ENCODE assay signal across 8 cellular contexts in genomic region chr1:160739098-160739511, GRCh38. TPM values are rescaled to one million over a fixed set of nuclear protein-coding genes. Genes with fewer than 3 reads are reported as not detected.
A peak's percentile ranks its signal among the peaks of the same experiment; 100 is the strongest.
DNase-seq lines count a peak whose midpoint lies in the region; ATAC-seq lines count a peak whose summit lies in the region.

A gene with protein sequence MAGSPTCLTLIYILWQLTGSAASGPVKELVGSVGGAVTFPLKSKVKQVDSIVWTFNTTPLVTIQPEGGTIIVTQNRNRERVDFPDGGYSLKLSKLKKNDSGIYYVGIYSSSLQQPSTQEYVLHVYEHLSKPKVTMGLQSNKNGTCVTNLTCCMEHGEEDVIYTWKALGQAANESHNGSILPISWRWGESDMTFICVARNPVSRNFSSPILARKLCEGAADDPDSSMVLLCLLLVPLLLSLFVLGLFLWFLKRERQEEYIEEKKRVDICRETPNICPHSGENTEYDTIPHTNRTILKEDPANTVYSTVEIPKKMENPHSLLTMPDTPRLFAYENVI (plus strand): TSS chr1:160739247. CDS start chr1:160739302, 55 bp downstream.

- H3K4me1 ChIP-seq in mononuclear cell (ENCODE audit: insufficient read depth, low read length) = peaks cover 58% of the 10 kb centered on the region

- H3K4me1 Mint-ChIP-seq in activated T-cell treated with anti-CD3 and anti-CD28 coated beads, Interleukin-2, amount 50 U/mL, for 4 hours (ENCODE audit: low read depth) = peaks cover 66% of the 10 kb centered on the region

- H3K9me3 Mint-ChIP-seq in activated T-cell treated with anti-CD3 and anti-CD28 coated beads, Interleukin-2, amount 50 U/mL, for 4 hours = peaks cover 12% of the 10 kb centered on the region

- peaks cover 9% of the 10 kb centered on the region for H3K9me3 ChIP-seq in mononuclear cell (ENCODE audit: low read depth, low read length)

- peak within 1 kb of the TSS; percentile 87 for H3K4me3 Mint-ChIP-seq in activated T-cell treated with anti-CD3 and anti-CD28 coated beads, Interleukin-2, amount 50 U/mL, for 4 hours

- in situ Hi-C loops in G401 (cut with HindIII; ENCODE audit: low sequenced_read_pairs) = no loop called here

- peak within 1 kb of the TSS; percentile 44 for H3K4me3 ChIP-seq in mononuclear cell (ENCODE audit: low read length)

- H3K27me3 Mint-ChIP-seq in activated T-cell treated with anti-CD3 and anti-CD28 coated beads, Interleukin-2, amount 50 U/mL, for 4 hours (ENCODE audit: low read depth) = no peaks in the 10 kb centered on the region

- H3K27me3 ChIP-seq in mononuclear cell (ENCODE audit: insufficient read depth, low read length) = no peaks in the 10 kb centered on the region

- DNase-seq in activated T-cell treated with anti-CD3 and anti-CD28 coated beads, Interleukin-2, amount 50 U/mL, for 4 hours = peak; percentile 31
- DNase-seq in activated T-cell treated with anti-CD3 and anti-CD28 coated beads, Interleukin-2, amount 50 U/mL, for 48 hours = no peak
- peak; percentile 86 for DNase-seq in SIG-M5 (lab: John Stamatoyannopoulos, UW)
- DNase-seq in NCI-H2171 treated with DMSO at 0.1 percent for 48 hours (lab: John Stamatoyannopoulos, UW) = no peak
- DNase-seq in NCI-H1105 treated with DMSO at 0.1 percent for 48 hours (lab: John Stamatoyannopoulos, UW) = no peak
- DNase-seq in G401 (ENCODE audit: low spot score) = no peak

- peaks cover 15% of the 10 kb centered on the region for H3K36me3 Mint-ChIP-seq in activated T-cell treated with anti-CD3 and anti-CD28 coated beads, Interleukin-2, amount 50 U/mL, for 4 hours (ENCODE audit: insufficient read depth)

- ATAC-seq in activated T-cell treated with anti-CD3 and anti-CD28 coated beads, Interleukin-2, amount 50 U/mL, for 4 hours = peak; percentile 73 to 86
- peak; percentile 75 for ATAC-seq in HG02885 (IDR thresholded peaks at IDR 0.05; ENCODE audit: poor library complexity, unreplicated experiment)

RNA-seq across cellular contexts. Expression of the gene that starts here (rescaled TPM):
- total RNA-seq in activated T-cell treated with anti-CD3 and anti-CD28 coated beads, Interleukin-2, amount 50 U/mL, for 4 hours = 10 to 100 TPM; 44.1 to 80.5 (median 71.7) TPM
- total RNA-seq in mononuclear cell = 12.9 TPM
- total RNA-seq in G401 (2014; rRNA removed; shearing (Covaris generic)) = not detected in 2 replicates

Comparison
In these comparisons a context has a peak if more than half of its experiments do, and no peak if none do; other contexts are left out.
1. RNA of the gene that starts here (total RNA-seq): 44.1 to 80.5 TPM in activated T-cell treated with anti-CD3 and anti-CD28 coated beads, Interleukin-2, amount 50 U/mL, for 4 hours and 12.9 TPM in mononuclear cell (single experiment); not detected in G401; every median in the first group is over 10 times any median in the second.
2. DNase-seq: peak in activated T-cell treated with anti-CD3 and anti-CD28 coated beads, Interleukin-2, amount 50 U/mL, for 4 hours (single experiment) and SIG-M5 (single experiment); none in activated T-cell treated with anti-CD3 and anti-CD28 coated beads, Interleukin-2, amount 50 U/mL, for 48 hours (0 of 2), NCI-H2171 treated with DMSO at 0.1 percent for 48 hours (single experiment), NCI-H1105 treated with DMSO at 0.1 percent for 48 hours (single experiment) and G401 (single experiment).